ENCODE assay signal across 1 cellular context in genomic region chr1:169486281-169486904, GRCh38.
TF ChIP-seq lines count a peak whose summit lies in the region.

No MANE protein-coding gene starts in this region.

TF ChIP-seq in endothelial cell of umbilical vein, 7 proteins besides CTCF, POLR2A, EP300 and RAD21:
- TF ChIP-seq MYC (IDR thresholded peaks at IDR 0.05; ENCODE audit: low read depth, low read length) (no peak), FOS (IDR thresholded peaks at IDR 0.05; ENCODE audit: borderline replicate concordance, insufficient read depth, low read length) (peak; percentile 30), GATA2 (IDR thresholded peaks at IDR 0.05; ENCODE audit: insufficient read depth, insufficient read length, low read depth, low read length) (no peak), POLR2AphosphoS5 (IDR thresholded peaks at IDR 0.05; ENCODE audit: insufficient read depth, low read depth, low read length) (no peak), JUN (IDR thresholded peaks at IDR 0.05; ENCODE audit: borderline replicate concordance, insufficient read depth, insufficient read length, low read depth) (peak; percentile 4), EZH2 (IDR thresholded peaks at IDR 0.05; ENCODE audit: borderline replicate concordance, low read depth, low read length, severe bottlenecking) (no peak)
